In genomic region chr17:41061969-41062368, GRCh38 we compare ENCODE assay signal across 11 cellular contexts. TPM values are rescaled to one million over a fixed set of nuclear protein-coding genes. Genes with fewer than 3 reads are reported as not detected.
DNase-seq lines count a peak whose midpoint lies in the region; ATAC-seq and TF ChIP-seq lines count a peak whose summit lies in the region.
"Had no signal": no experiment of that assay in that cellular context is flagged by ENCODE, and none has a peak within 500 bp of the region (broad histone marks: within the 10 kb centered on the region; RNA-seq: fewer than 3 reads in every experiment).

No MANE protein-coding gene starts in this region.

- no peak for TF ChIP-seq POLR2A in erythroblast (IDR thresholded peaks at IDR 0.05; ENCODE audit: low read length)

- no peak for TF ChIP-seq CTCF in epithelial cell of esophagus (IDR thresholded peaks at IDR 0.05; ENCODE audit: insufficient read depth, low read depth, low read length, missing control alignments)

- DNase-seq in HS-5 (ENCODE audit: low read depth) (peak; percentile 90), epithelial cell of esophagus (ENCODE audit: low read depth) (peak; percentile 59), stromal cell of bone marrow (ENCODE audit: low read depth) (peak; percentile 88), erythroblast (lab: John Stamatoyannopoulos, UW) (no peak)
- DNase-seq in activated T-helper 2 cell treated with anti-CD3 and anti-CD28 coated beads, Interferon-gamma antibody, Interleukin-2, Interleukin-4, amounts not matched to agents 10 μg/mL and 5 μg/mL and 100 μg/mL, durations not matched to agents 14 hours and 24 hours and 36 hours (ENCODE audit: low spot score): no peak
- DNase-seq: activated T-cell treated with anti-CD3 and anti-CD28 coated beads, Interleukin-2, amount 50 U/mL, for 24 hours; kidney; NCI-H526; stimulated activated naive CD4-positive, alpha-beta T cell had no signal

- H3K4me3 ChIP-seq in epithelial cell of esophagus (ENCODE audit: low read length): no peak overlapping the region

- H3K4me3 Mint-ChIP-seq in activated T-helper 2 cell treated with anti-CD3 and anti-CD28 coated beads, Interferon-gamma antibody, Interleukin-2, Interleukin-4, amounts not matched to agents 10 μg/mL and 5 μg/mL and 100 μg/mL, durations not matched to agents 14 hours and 24 hours and 36 hours (ENCODE audit: low read depth): no peak overlapping the region
- H3K4me3 Mint-ChIP-seq: activated T-cell treated with anti-CD3 and anti-CD28 coated beads, Interleukin-2, amount 50 U/mL, for 24 hours had no signal

- H3K36me3 Mint-ChIP-seq in activated T-helper 2 cell treated with anti-CD3 and anti-CD28 coated beads, Interferon-gamma antibody, Interleukin-2, Interleukin-4, amounts not matched to agents 10 μg/mL and 5 μg/mL and 100 μg/mL, durations not matched to agents 14 hours and 24 hours and 36 hours (ENCODE audit: low read depth): no peaks in the 10 kb centered on the region

- H3K4me1 Mint-ChIP-seq in activated T-helper 2 cell treated with anti-CD3 and anti-CD28 coated beads, Interferon-gamma antibody, Interleukin-2, Interleukin-4, amounts not matched to agents 10 μg/mL and 5 μg/mL and 100 μg/mL, durations not matched to agents 14 hours and 24 hours and 36 hours (ENCODE audit: low read depth): no peaks in the 10 kb centered on the region

- no peak overlapping the region for H3K27ac Mint-ChIP-seq in activated T-helper 2 cell treated with anti-CD3 and anti-CD28 coated beads, Interferon-gamma antibody, Interleukin-2, Interleukin-4, amounts not matched to agents 10 μg/mL and 5 μg/mL and 100 μg/mL, durations not matched to agents 14 hours and 24 hours and 36 hours
- H3K27ac Mint-ChIP-seq: activated T-cell treated with anti-CD3 and anti-CD28 coated beads, Interleukin-2, amount 50 U/mL, for 24 hours had no signal

- H3K9me3 Mint-ChIP-seq in activated T-helper 2 cell treated with anti-CD3 and anti-CD28 coated beads, Interferon-gamma antibody, Interleukin-2, Interleukin-4, amounts not matched to agents 10 μg/mL and 5 μg/mL and 100 μg/mL, durations not matched to agents 14 hours and 24 hours and 36 hours: peaks cover 5% of the 10 kb centered on the region
- H3K9me3 Mint-ChIP-seq: activated T-cell treated with anti-CD3 and anti-CD28 coated beads, Interleukin-2, amount 50 U/mL, for 24 hours had no signal

- intact Hi-C loops in activated T-helper 2 cell treated with anti-CD3 and anti-CD28 coated beads, Interferon-gamma antibody, Interleukin-2, Interleukin-4, amounts not matched to agents 10 μg/mL and 5 μg/mL and 100 μg/mL, durations not matched to agents 14 hours and 24 hours and 36 hours (cut with micrococcal nuclease): no loop called here

- ATAC-seq in HG02870 (IDR thresholded peaks at IDR 0.05; ENCODE audit: unreplicated experiment): no peak

- H3K27me3 Mint-ChIP-seq in activated T-helper 2 cell treated with anti-CD3 and anti-CD28 coated beads, Interferon-gamma antibody, Interleukin-2, Interleukin-4, amounts not matched to agents 10 μg/mL and 5 μg/mL and 100 μg/mL, durations not matched to agents 14 hours and 24 hours and 36 hours (ENCODE audit: low read depth): peaks cover 35% of the 10 kb centered on the region

RNA-seq across cellular contexts. Expression of gene KRTAP2-3, which starts 2.1 kb away (rescaled TPM):
- not detected in 2 replicates for total RNA-seq in activated T-helper 2 cell treated with anti-CD3 and anti-CD28 coated beads, Interferon-gamma antibody, Interleukin-2, Interleukin-4, amounts not matched to agents 10 μg/mL and 5 μg/mL and 100 μg/mL, durations not matched to agents 14 hours and 24 hours and 36 hours
- total RNA-seq: skeletal muscle tissue had no signal

RNA-seq across cellular contexts. Expression of gene KRTAP2-4, which starts 3.7 kb away (rescaled TPM):
- not detected in 2 replicates for total RNA-seq in activated T-helper 2 cell treated with anti-CD3 and anti-CD28 coated beads, Interferon-gamma antibody, Interleukin-2, Interleukin-4, amounts not matched to agents 10 μg/mL and 5 μg/mL and 100 μg/mL, durations not matched to agents 14 hours and 24 hours and 36 hours
- total RNA-seq: kidney, skeletal muscle tissue had no signal

RNA-seq across cellular contexts. Expression of gene KRTAP2-2, which starts 6.9 kb away (rescaled TPM):
- total RNA-seq in activated T-helper 2 cell treated with anti-CD3 and anti-CD28 coated beads, Interferon-gamma antibody, Interleukin-2, Interleukin-4, amounts not matched to agents 10 μg/mL and 5 μg/mL and 100 μg/mL, durations not matched to agents 14 hours and 24 hours and 36 hours: not detected in 2 replicates
- total RNA-seq: kidney, skeletal muscle tissue had no signal

RNA-seq across cellular contexts. Expression of gene KRTAP2-1, which starts 14.9 kb away (rescaled TPM):
- not detected in 2 replicates for total RNA-seq in activated T-helper 2 cell treated with anti-CD3 and anti-CD28 coated beads, Interferon-gamma antibody, Interleukin-2, Interleukin-4, amounts not matched to agents 10 μg/mL and 5 μg/mL and 100 μg/mL, durations not matched to agents 14 hours and 24 hours and 36 hours
- total RNA-seq: kidney, skeletal muscle tissue had no signal

RNA-seq across cellular contexts. Expression of gene KRTAP1-1, which starts 20.7 kb away (rescaled TPM):
- total RNA-seq in activated T-helper 2 cell treated with anti-CD3 and anti-CD28 coated beads, Interferon-gamma antibody, Interleukin-2, Interleukin-4, amounts not matched to agents 10 μg/mL and 5 μg/mL and 100 μg/mL, durations not matched to agents 14 hours and 24 hours and 36 hours: not detected in 2 replicates
- total RNA-seq: kidney, skeletal muscle tissue had no signal

Comparison
In these comparisons a context has a peak if more than half of its experiments do, and no peak if none do; other contexts are left out.
1. DNase-seq: peak in HS-5 (single experiment), epithelial cell of esophagus (single experiment) and stromal cell of bone marrow (single experiment); none in erythroblast (0 of 2) and activated T-helper 2 cell treated with anti-CD3 and anti-CD28 coated beads, Interferon-gamma antibody, Interleukin-2, Interleukin-4, amounts not matched to agents 10 μg/mL and 5 μg/mL and 100 μg/mL, durations not matched to agents 14 hours and 24 hours and 36 hours (single experiment).